ENCODE assay signal across 1 cellular context in the genomic region with DNA sequence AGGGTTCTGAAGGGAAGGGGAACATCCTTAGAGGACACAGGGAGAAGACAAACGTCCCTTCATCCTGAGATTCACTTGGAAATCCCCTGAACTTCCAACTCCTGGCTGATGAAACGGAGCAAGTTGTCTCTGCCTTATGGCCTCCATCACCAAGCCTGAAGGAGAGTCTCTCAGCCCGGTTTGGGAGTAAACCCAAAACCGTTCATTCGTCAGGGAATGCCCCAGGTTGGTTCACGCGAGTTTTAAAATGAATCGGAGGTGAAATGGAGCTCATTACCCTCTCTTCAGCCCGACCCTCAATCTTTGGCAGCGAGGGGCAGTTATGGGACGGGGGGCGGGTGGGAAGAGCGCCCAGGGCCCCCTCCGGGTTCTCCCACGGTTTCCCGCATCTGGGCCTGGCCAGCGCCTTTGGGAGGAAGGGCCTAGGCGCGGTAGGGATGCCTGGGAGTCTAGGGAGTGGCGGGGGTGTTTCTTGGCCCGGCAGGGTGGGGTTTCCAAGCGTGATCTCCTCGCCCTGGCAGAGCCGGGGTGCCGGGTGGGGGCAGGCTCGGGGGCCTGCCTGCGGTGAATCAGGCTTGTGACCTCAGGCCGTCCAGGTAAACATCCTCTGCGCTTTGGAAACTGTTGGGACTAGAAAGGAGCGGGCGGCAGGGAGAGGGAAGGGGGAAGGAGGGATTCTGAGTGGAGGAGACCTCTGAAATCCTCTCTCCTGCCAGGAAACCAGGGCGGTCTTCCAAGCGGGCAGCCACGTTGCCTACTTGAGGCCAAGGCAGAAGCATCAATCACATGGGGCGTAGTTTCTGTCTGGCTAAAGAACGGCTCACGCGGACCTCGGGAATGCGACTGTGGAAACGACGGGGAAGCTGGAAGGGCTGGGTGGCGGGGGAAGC.
TF ChIP-seq lines count a peak whose summit lies in the region.

No MANE protein-coding gene starts in this region.

TF ChIP-seq in IMR-90, 13 proteins besides CTCF, POLR2A, EP300 and RAD21:
- TF ChIP-seq, protein P1, sequence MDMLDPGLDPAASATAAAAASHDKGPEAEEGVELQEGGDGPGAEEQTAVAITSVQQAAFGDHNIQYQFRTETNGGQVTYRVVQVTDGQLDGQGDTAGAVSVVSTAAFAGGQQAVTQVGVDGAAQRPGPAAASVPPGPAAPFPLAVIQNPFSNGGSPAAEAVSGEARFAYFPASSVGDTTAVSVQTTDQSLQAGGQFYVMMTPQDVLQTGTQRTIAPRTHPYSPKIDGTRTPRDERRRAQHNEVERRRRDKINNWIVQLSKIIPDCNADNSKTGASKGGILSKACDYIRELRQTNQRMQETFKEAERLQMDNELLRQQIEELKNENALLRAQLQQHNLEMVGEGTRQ (IDR thresholded peaks at IDR 0.05; ENCODE audit: low read depth, low read length), result no peak
- TF ChIP-seq MAFK (IDR thresholded peaks at IDR 0.05; ENCODE audit: low read depth, low read length) (no peak), RCOR1 (IDR thresholded peaks at IDR 0.05; ENCODE audit: insufficient replicate concordance, low read length) (no peak), CEBPB (IDR thresholded peaks at IDR 0.05; ENCODE audit: low read depth, low read length) (no peak), SMC3 (IDR thresholded peaks at IDR 0.05; ENCODE audit: low read depth, low read length) (no peak)
- TF ChIP-seq, protein P2, sequence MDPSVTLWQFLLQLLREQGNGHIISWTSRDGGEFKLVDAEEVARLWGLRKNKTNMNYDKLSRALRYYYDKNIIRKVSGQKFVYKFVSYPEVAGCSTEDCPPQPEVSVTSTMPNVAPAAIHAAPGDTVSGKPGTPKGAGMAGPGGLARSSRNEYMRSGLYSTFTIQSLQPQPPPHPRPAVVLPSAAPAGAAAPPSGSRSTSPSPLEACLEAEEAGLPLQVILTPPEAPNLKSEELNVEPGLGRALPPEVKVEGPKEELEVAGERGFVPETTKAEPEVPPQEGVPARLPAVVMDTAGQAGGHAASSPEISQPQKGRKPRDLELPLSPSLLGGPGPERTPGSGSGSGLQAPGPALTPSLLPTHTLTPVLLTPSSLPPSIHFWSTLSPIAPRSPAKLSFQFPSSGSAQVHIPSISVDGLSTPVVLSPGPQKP (IDR thresholded peaks at IDR 0.05; ENCODE audit: borderline replicate concordance, low read depth, low read length), result no peak
